Comparison of ENCODE assay signal across 30 cellular contexts in the genomic region with DNA sequence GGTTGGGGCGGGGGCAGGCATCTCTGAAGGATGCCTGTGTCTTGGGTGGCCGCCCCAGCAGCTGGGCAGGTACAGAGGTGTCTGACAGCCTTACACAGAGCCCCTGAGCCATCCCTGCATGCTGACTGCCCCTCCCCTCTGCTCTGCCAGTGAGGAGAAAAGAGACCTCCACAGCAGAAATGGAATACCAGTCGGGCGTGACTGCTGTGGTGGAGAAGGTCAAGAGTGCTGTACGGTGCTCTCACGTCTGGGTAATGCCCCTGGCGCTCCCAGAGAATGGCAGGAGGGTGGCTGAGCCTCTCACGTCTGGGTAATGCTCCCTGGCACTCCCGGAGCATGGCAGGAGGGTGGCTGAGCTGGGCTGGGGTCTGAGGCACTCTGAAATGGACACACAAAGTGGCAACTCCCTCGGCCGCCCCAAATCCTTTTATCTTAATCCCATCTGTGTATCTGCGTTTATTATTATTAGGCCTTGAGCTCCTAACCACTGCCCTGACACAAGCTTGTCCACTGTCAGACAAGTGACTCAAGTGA. TPM values are rescaled to one million over a fixed set of nuclear protein-coding genes. Genes with fewer than 3 reads are reported as not detected.
DNase-seq lines count a peak whose midpoint lies in the region; ATAC-seq and TF ChIP-seq lines count a peak whose summit lies in the region.
"Had no signal": no experiment of that assay in that cellular context is flagged by ENCODE, and none has a peak within 500 bp of the region (broad histone marks: within the 10 kb centered on the region; RNA-seq: fewer than 3 reads in every experiment).

No MANE protein-coding gene starts in this region.

- H3K36me3 Mint-ChIP-seq in stimulated activated naive CD8-positive, alpha-beta T cell treated with anti-CD3 and anti-CD28 coated beads, Interleukin-15, Interleukin-2, amounts not matched to agents 100 ng/mL and 50 ng/mL, for 24 hours (ENCODE audit: low read depth) = peaks cover 18% of the 10 kb centered on the region
- H3K36me3 Mint-ChIP-seq in WTC11 = peaks cover 10% of the 10 kb centered on the region
- peaks cover 0 to 5% (median 0%) of the 10 kb centered on the region in 3 donors for H3K36me3 Mint-ChIP-seq in naive thymus-derived CD8-positive, alpha-beta T cell

- CTCF ChIA-PET in WTC11 (lab: Charles Lee) = interaction anchor here (0.5 to 3.7 kb wide), 2 partner anchors 38 to 263 kb away, joined by 4 to 32 read pairs; partner anchors contain the start of gene AJM1

- H3K27me3 Mint-ChIP-seq in stimulated activated naive CD8-positive, alpha-beta T cell treated with anti-CD3 and anti-CD28 coated beads, Interleukin-15, Interleukin-2, amounts not matched to agents 100 ng/mL and 50 ng/mL, for 24 hours = peaks cover 17% of the 10 kb centered on the region
- peaks cover 20% of the 10 kb centered on the region for H3K27me3 Mint-ChIP-seq in stimulated activated naive CD8-positive, alpha-beta T cell treated with anti-CD3 and anti-CD28 coated beads, Interleukin-15, amount 100 ng/mL, for 72 hours
- H3K27me3 Mint-ChIP-seq in WTC11 (ENCODE audit: low read depth) = peaks cover 30% of the 10 kb centered on the region
- H3K27me3 Mint-ChIP-seq in naive thymus-derived CD8-positive, alpha-beta T cell = peaks cover 0 to 2% (median 0%) of the 10 kb centered on the region in 5 donors

- H3K4me1 Mint-ChIP-seq in stimulated activated naive CD8-positive, alpha-beta T cell treated with anti-CD3 and anti-CD28 coated beads, Interleukin-15, Interleukin-2, amounts not matched to agents 100 ng/mL and 50 ng/mL, for 24 hours (ENCODE audit: low read depth) = peaks cover 38% of the 10 kb centered on the region
- H3K4me1 Mint-ChIP-seq in stimulated activated naive CD8-positive, alpha-beta T cell treated with anti-CD3 and anti-CD28 coated beads, Interleukin-15, amount 100 ng/mL, for 72 hours = peaks cover 47% of the 10 kb centered on the region
- peaks cover 22% of the 10 kb centered on the region for H3K4me1 Mint-ChIP-seq in WTC11
- peaks cover 18 to 53% (median 42%) of the 10 kb centered on the region in 4 donors for H3K4me1 Mint-ChIP-seq in naive thymus-derived CD8-positive, alpha-beta T cell

- no peak overlapping the region for H3K27ac Mint-ChIP-seq in stimulated activated naive CD8-positive, alpha-beta T cell treated with anti-CD3 and anti-CD28 coated beads, Interleukin-15, Interleukin-2, amounts not matched to agents 100 ng/mL and 50 ng/mL, for 24 hours
- H3K27ac Mint-ChIP-seq in stimulated activated naive CD8-positive, alpha-beta T cell treated with anti-CD3 and anti-CD28 coated beads, Interleukin-15, amount 100 ng/mL, for 72 hours = no peak overlapping the region
- H3K27ac Mint-ChIP-seq in WTC11 = no peak overlapping the region
- H3K27ac Mint-ChIP-seq in naive thymus-derived CD8-positive, alpha-beta T cell = peak overlapping the region in 2 of 10 donors; percentile 11 to 34
- H3K27ac Mint-ChIP-seq: stimulated activated naive B cell treated with anti-CD40 and anti-IgM and Interleukin-4, amounts not matched to agents 10 μg/mL and 1 μg/mL and 100 μg/mL, for 72 hours had no signal

- no peak for TF ChIP-seq CTCF in WTC11 (IDR thresholded peaks at IDR 0.05)

- peak overlapping the region; percentile 37 for H3K4me3 Mint-ChIP-seq in stimulated activated naive CD8-positive, alpha-beta T cell treated with anti-CD3 and anti-CD28 coated beads, Interleukin-15, Interleukin-2, amounts not matched to agents 100 ng/mL and 50 ng/mL, for 24 hours
- no peak overlapping the region for H3K4me3 Mint-ChIP-seq in stimulated activated naive CD8-positive, alpha-beta T cell treated with anti-CD3 and anti-CD28 coated beads, Interleukin-15, amount 100 ng/mL, for 72 hours
- H3K4me3 Mint-ChIP-seq in WTC11 = peak overlapping the region; percentile 35; the same call in 1 of the 2 replicates
- peak overlapping the region in 9 of 10 donors; percentile 9 to 74 (median 51) for H3K4me3 Mint-ChIP-seq in naive thymus-derived CD8-positive, alpha-beta T cell
- H3K4me3 Mint-ChIP-seq: stimulated activated naive B cell treated with anti-CD40 and anti-IgM and Interleukin-4, amounts not matched to agents 10 μg/mL and 1 μg/mL and 100 μg/mL, for 72 hours had no signal

- no peak for ATAC-seq in stimulated activated naive CD8-positive, alpha-beta T cell treated with anti-CD3 and anti-CD28 coated beads, Interleukin-15, amount 100 ng/mL, for 72 hours
- ATAC-seq in WTC11 (no peak), esophagus mucosa (no peak)
- no peak for ATAC-seq in naive thymus-derived CD8-positive, alpha-beta T cell
- ATAC-seq: GM12878; left lobe of liver; PC-3; stimulated activated naive B cell treated with anti-CD40 and anti-IgM and Interleukin-4, amounts not matched to agents 10 μg/mL and 1 μg/mL and 100 μg/mL, for 72 hours had no signal

- no peaks in the 10 kb centered on the region for H3K9me3 Mint-ChIP-seq in stimulated activated naive CD8-positive, alpha-beta T cell treated with anti-CD3 and anti-CD28 coated beads, Interleukin-15, Interleukin-2, amounts not matched to agents 100 ng/mL and 50 ng/mL, for 24 hours
- no peaks in the 10 kb centered on the region for H3K9me3 Mint-ChIP-seq in stimulated activated naive CD8-positive, alpha-beta T cell treated with anti-CD3 and anti-CD28 coated beads, Interleukin-15, amount 100 ng/mL, for 72 hours
- H3K9me3 Mint-ChIP-seq in WTC11 = no peaks in the 10 kb centered on the region
- no peaks in the 10 kb centered on the region for H3K9me3 Mint-ChIP-seq in naive thymus-derived CD8-positive, alpha-beta T cell
- H3K9me3 Mint-ChIP-seq: stimulated activated naive B cell treated with anti-CD40 and anti-IgM and Interleukin-4, amounts not matched to agents 10 μg/mL and 1 μg/mL and 100 μg/mL, for 72 hours had no signal

- POLR2A ChIA-PET in WTC11 (lab: Charles Lee) = no interaction called here
- POLR2A ChIA-PET in naive thymus-derived CD8-positive, alpha-beta T cell (lab: Charles Lee) = interaction anchor here (0.6 to 4.2 kb wide), 3 partner anchors 13 to 197 kb away, joined by 3 to 44 read pairs (median 6); partner anchors contain the start of genes FBXW5 and TMEM141

- DNase-seq in stimulated activated naive CD8-positive, alpha-beta T cell treated with anti-CD3 and anti-CD28 coated beads, Interleukin-15, amount 100 ng/mL, for 72 hours = no peak
- no peak for DNase-seq in WTC11 (ENCODE audit: low spot score)
- no peak for DNase-seq in naive thymus-derived CD8-positive, alpha-beta T cell
- no peak for DNase-seq in KG1 (lab: John Stamatoyannopoulos, UW)
- DNase-seq in activated CD8-positive, alpha-beta memory T cell treated with anti-CD3 and anti-CD28 coated beads for 24 hours = no peak
- DNase-seq: activated CD4-positive, CD25-positive, alpha-beta regulatory T cell; activated gamma-delta T cell treated with Interleukin-2 at 50 U/mL for 16 hours; central memory CD4-positive, alpha-beta T cell; DMS 273 treated with DMSO at 0.1 percent for 48 hours; effector CD4-positive, alpha-beta T cell; esophagus squamous epithelium; HCEC 1CT; IMR-90; MG63; midbrain; NCI-H1436 treated with DMSO at 0.1 percent for 48 hours; NCI-H2171; NCI-H526; nucleus accumbens; PC-3; stimulated activated CD4-positive, alpha-beta T cell treated with anti-CD3 and anti-CD28 coated beads, Interleukin-15, amount 100 ng/mL, for 24 hours; stimulated activated naive B cell treated with anti-CD40 and anti-IgM and Interleukin-4, amounts not matched to agents 10 μg/mL and 1 μg/mL and 100 μg/mL, for 72 hours had no signal

TF ChIP-seq in WTC11, 78 proteins besides CTCF, POLR2A, EP300 and RAD21 (continues in another document):
- TF ChIP-seq ZNF416 (CRISPR knock-in tag; IDR thresholded peaks at IDR 0.05) = no peak

RNA-seq across cellular contexts. Expression of gene RABL6, which starts 2.5 kb away (rescaled TPM):
- total RNA-seq in WTC11 (2021) (134 to 171 TPM (median 139 TPM) in 3 replicates), esophagus mucosa (52.6 TPM)
- total RNA-seq in naive thymus-derived CD8-positive, alpha-beta T cell = 10 to 100 TPM; 72.3 to 74.5 TPM
- 10 to 100 TPM; 11.6 to 17.2 (median 11.9) TPM for polyA plus RNA-seq in naive thymus-derived CD8-positive, alpha-beta T cell

RNA-seq across cellular contexts. Expression of gene CCDC183, which starts 9.1 kb away (rescaled TPM):
- total RNA-seq in WTC11 (2021) (1.7 to 2.1 TPM (median 2.0 TPM) in 3 replicates), esophagus mucosa (not detected)
- 1 to 10 TPM; 1.4 to 2.3 TPM for total RNA-seq in naive thymus-derived CD8-positive, alpha-beta T cell
- under 1 TPM in 1 of 3 donors, not detected in 2; 0.18 TPM for polyA plus RNA-seq in naive thymus-derived CD8-positive, alpha-beta T cell
- total RNA-seq: GM12878 had no signal

RNA-seq across cellular contexts. Expression of gene TMEM141, which starts 14.1 kb away (rescaled TPM):
- total RNA-seq in WTC11 (2021) (72.0 to 86.7 TPM (median 86.1 TPM) in 3 replicates), esophagus mucosa (102 TPM)
- total RNA-seq in naive thymus-derived CD8-positive, alpha-beta T cell = 10 to 100 TPM; 49.7 to 51.6 TPM
- polyA plus RNA-seq in naive thymus-derived CD8-positive, alpha-beta T cell = 10 to 100 TPM; 34.2 to 40.5 (median 37.3) TPM

RNA-seq across cellular contexts. Expression of gene AJM1, which starts 37.0 kb away (rescaled TPM):
- total RNA-seq in WTC11 (2021) = 1.6 to 1.7 TPM (median 1.6 TPM) in 3 replicates
- total RNA-seq in naive thymus-derived CD8-positive, alpha-beta T cell = 1 to 10 TPM; 1.3 TPM
- polyA plus RNA-seq in naive thymus-derived CD8-positive, alpha-beta T cell = under 1 TPM in 2 of 3 donors, not detected in 1; 0.05 to 0.10 TPM
- 1.1 TPM for total RNA-seq in esophagus mucosa

RNA-seq across cellular contexts. Expression of gene LCN15, which starts 41.0 kb away (rescaled TPM):
- total RNA-seq in WTC11 (2021) = 0.52 to 1.0 TPM (median 0.96 TPM) in 3 replicates
- not detected for total RNA-seq in naive thymus-derived CD8-positive, alpha-beta T cell
- not detected for polyA plus RNA-seq in naive thymus-derived CD8-positive, alpha-beta T cell
- not detected for total RNA-seq in esophagus mucosa
- total RNA-seq: esophagus squamous epithelium; GM12878; IMR-90; left lobe of liver; PC-3; SJSA1; T-helper 2 cell treated with Interferon-gamma antibody and Interleukin-4, amounts not matched to agents 100 ng/mL and 5 ng/mL, for 36 hours; thyroid gland had no signal
- polyA plus RNA-seq: BJ, IMR-90 had no signal

Comparison
In these comparisons a context has a peak if more than half of its experiments do, and no peak if none do; other contexts are left out.
1. H3K4me3 Mint-ChIP-seq: peak in stimulated activated naive CD8-positive, alpha-beta T cell treated with anti-CD3 and anti-CD28 coated beads, Interleukin-15, Interleukin-2, amounts not matched to agents 100 ng/mL and 50 ng/mL, for 24 hours (single experiment), WTC11 (single experiment) and naive thymus-derived CD8-positive, alpha-beta T cell (9 of 10); none in stimulated activated naive CD8-positive, alpha-beta T cell treated with anti-CD3 and anti-CD28 coated beads, Interleukin-15, amount 100 ng/mL, for 72 hours (0 of 2).